9 cellular contexts compared by ENCODE assay signal in genomic region chr2:85579266-85579935, GRCh38. TPM values are rescaled to one million over a fixed set of nuclear protein-coding genes. Genes with fewer than 3 reads are reported as not detected.
DNase-seq lines count a peak whose midpoint lies in the region; ATAC-seq and TF ChIP-seq lines count a peak whose summit lies in the region.
"Had no signal": no experiment of that assay in that cellular context is flagged by ENCODE, and none has a peak within 500 bp of the region (broad histone marks: within the 10 kb centered on the region; RNA-seq: fewer than 3 reads in every experiment).

No MANE protein-coding gene starts in this region.

- H3K4me3 ChIP-seq in iPS-18a (ENCODE audit: low read length), result peak overlapping the region; percentile 10

- no peak overlapping the region for H3K9ac ChIP-seq in iPS-18a (ENCODE audit: low read length)

- H3K27ac Mint-ChIP-seq in activated CD8-positive, alpha-beta T cell treated with anti-CD3 and anti-CD28 coated beads for 36 hours, result peak overlapping the region; percentile 90
- H3K27ac Mint-ChIP-seq in stimulated activated effector memory CD8-positive, alpha-beta T cell treated with anti-CD3 and anti-CD28 coated beads, Interleukin-12 subunit alpha, Interleukin-12 subunit beta, amount 100 ng/mL, for 72 hours, result peak overlapping the region; percentile 96

- no peaks in the 10 kb centered on the region for H3K27me3 Mint-ChIP-seq in activated CD8-positive, alpha-beta T cell treated with anti-CD3 and anti-CD28 coated beads for 36 hours

- peaks cover 35% of the 10 kb centered on the region for H3K4me1 Mint-ChIP-seq in activated CD8-positive, alpha-beta T cell treated with anti-CD3 and anti-CD28 coated beads for 36 hours (ENCODE audit: low read depth)
- H3K4me1 Mint-ChIP-seq in stimulated activated effector memory CD8-positive, alpha-beta T cell treated with anti-CD3 and anti-CD28 coated beads, Interleukin-12 subunit alpha, Interleukin-12 subunit beta, amount 100 ng/mL, for 72 hours, result peaks cover 44% of the 10 kb centered on the region

- CTCF ChIA-PET in activated CD8-positive, alpha-beta T cell treated with anti-CD3 and anti-CD28 coated beads for 36 hours (lab: Charles Lee), result interaction anchor here (0.7 to 1.3 kb wide), 4 partner anchors 8 to 15 kb away, joined by 3 to 5 read pairs (median 4); partner anchors contain the start of gene RNF181

- peak overlapping the region; percentile 96 for H3K4me3 Mint-ChIP-seq in activated CD8-positive, alpha-beta T cell treated with anti-CD3 and anti-CD28 coated beads for 36 hours
- peak overlapping the region; percentile 94 for H3K4me3 Mint-ChIP-seq in stimulated activated effector memory CD8-positive, alpha-beta T cell treated with anti-CD3 and anti-CD28 coated beads, Interleukin-12 subunit alpha, Interleukin-12 subunit beta, amount 100 ng/mL, for 72 hours

- in situ Hi-C loops in KBM-7 (cut with MboI; ENCODE audit: low pct_unique_long_range_greater_than_20kb, low sequenced_read_pairs), result no loop called here

- peaks cover 25% of the 10 kb centered on the region for H3K4me1 ChIP-seq in iPS-18a (ENCODE audit: control insufficient read depth, low read depth, low read length)

- DNase-seq in KBM-7 (peak; percentile 69), NCI-H1105 treated with DMSO at 0.1 percent for 48 hours (lab: John Stamatoyannopoulos, UW) (no peak), NCI-H2107 (lab: John Stamatoyannopoulos, UW) (no peak), GM03348 (ENCODE audit: low spot score) (no peak)
- no peak for DNase-seq in activated CD8-positive, alpha-beta T cell treated with anti-CD3 and anti-CD28 coated beads for 36 hours
- DNase-seq in stimulated activated effector memory CD8-positive, alpha-beta T cell treated with anti-CD3 and anti-CD28 coated beads, Interleukin-12 subunit alpha, Interleukin-12 subunit beta, amount 100 ng/mL, for 72 hours (ENCODE audit: low spot score in 2 of 2), result no peak

- ATAC-seq in activated CD8-positive, alpha-beta T cell treated with anti-CD3 and anti-CD28 coated beads for 36 hours, result no peak
- ATAC-seq in stimulated activated effector memory CD8-positive, alpha-beta T cell treated with anti-CD3 and anti-CD28 coated beads, Interleukin-12 subunit alpha, Interleukin-12 subunit beta, amount 100 ng/mL, for 72 hours, result no peak
- ATAC-seq in HG03521 (IDR thresholded peaks at IDR 0.05; ENCODE audit: unreplicated experiment), result no peak

- H3K9me3 ChIP-seq in iPS-18a (ENCODE audit: control insufficient read depth, low read depth, low read length), result no peaks in the 10 kb centered on the region

- H3K9me3 Mint-ChIP-seq in activated CD8-positive, alpha-beta T cell treated with anti-CD3 and anti-CD28 coated beads for 36 hours, result no peaks in the 10 kb centered on the region
- H3K9me3 Mint-ChIP-seq in stimulated activated effector memory CD8-positive, alpha-beta T cell treated with anti-CD3 and anti-CD28 coated beads, Interleukin-12 subunit alpha, Interleukin-12 subunit beta, amount 100 ng/mL, for 72 hours, result no peaks in the 10 kb centered on the region

- no peak overlapping the region for H3K27ac ChIP-seq in iPS-18a (ENCODE audit: low read length)
- H3K27ac ChIP-seq: VCaP had no signal

- POLR2A ChIA-PET in activated CD8-positive, alpha-beta T cell treated with anti-CD3 and anti-CD28 coated beads for 36 hours (lab: Charles Lee), result interaction anchor here (0.5 to 3.0 kb wide), 11 partner anchors 11 to 225 kb away, joined by 3 to 12 read pairs (median 3); partner anchors contain the start of genes ELMOD3, GGCX, MAT2A and RETSAT

- no peak for TF ChIP-seq CTCF in activated CD8-positive, alpha-beta T cell treated with anti-CD3 and anti-CD28 coated beads for 36 hours (IDR thresholded peaks at IDR 0.05)

- intact Hi-C loops in activated CD8-positive, alpha-beta T cell treated with anti-CD3 and anti-CD28 coated beads for 36 hours (cut with micrococcal nuclease), result no loop called here

- no peaks in the 10 kb centered on the region for H3K36me3 ChIP-seq in iPS-18a (ENCODE audit: control insufficient read depth, low read depth, low read length)

- peaks cover 23% of the 10 kb centered on the region for H3K36me3 Mint-ChIP-seq in activated CD8-positive, alpha-beta T cell treated with anti-CD3 and anti-CD28 coated beads for 36 hours (ENCODE audit: low read depth)
- H3K36me3 Mint-ChIP-seq in stimulated activated effector memory CD8-positive, alpha-beta T cell treated with anti-CD3 and anti-CD28 coated beads, Interleukin-12 subunit alpha, Interleukin-12 subunit beta, amount 100 ng/mL, for 72 hours, result peaks cover 27% of the 10 kb centered on the region

- peaks cover 29% of the 10 kb centered on the region for H3K27me3 ChIP-seq in iPS-18a (ENCODE audit: control insufficient read depth, insufficient read depth, low read length)

RNA-seq across cellular contexts. Expression of gene VAMP8, which starts 2.0 kb away (rescaled TPM):
- total RNA-seq in activated CD8-positive, alpha-beta T cell treated with anti-CD3 and anti-CD28 coated beads for 36 hours, result 10 to 100 TPM; 84.5 to 91.1 TPM

RNA-seq across cellular contexts. Expression of gene VAMP5, which starts 4.8 kb away (rescaled TPM):
- total RNA-seq in activated CD8-positive, alpha-beta T cell treated with anti-CD3 and anti-CD28 coated beads for 36 hours, result 10 to 100 TPM; 28.0 to 29.4 TPM

RNA-seq across cellular contexts. Expression of gene RNF181, which starts 16.1 kb away (rescaled TPM):
- total RNA-seq in activated CD8-positive, alpha-beta T cell treated with anti-CD3 and anti-CD28 coated beads for 36 hours, result 100 to 1,000 TPM; 112 to 117 TPM

RNA-seq across cellular contexts. Expression of gene GGCX, which starts 18.1 kb away (rescaled TPM):
- total RNA-seq in activated CD8-positive, alpha-beta T cell treated with anti-CD3 and anti-CD28 coated beads for 36 hours, result 10 to 100 TPM; 14.6 to 16.7 TPM

RNA-seq across cellular contexts. Expression of gene TMEM150A, which starts 23.1 kb away (rescaled TPM):
- total RNA-seq in activated CD8-positive, alpha-beta T cell treated with anti-CD3 and anti-CD28 coated beads for 36 hours, result 1 to 10 TPM; 1.0 to 1.2 TPM
